ENCODE assay signal across 24 cellular contexts in genomic region chr22:37248251-37248650, GRCh38. TPM values are rescaled to one million over a fixed set of nuclear protein-coding genes. Genes with fewer than 3 reads are reported as not detected.
DNase-seq lines count a peak whose midpoint lies in the region; ATAC-seq and TF ChIP-seq lines count a peak whose summit lies in the region.
"Had no signal": no experiment of that assay in that cellular context is flagged by ENCODE, and none has a peak within 500 bp of the region (broad histone marks: within the 10 kb centered on the region; RNA-seq: fewer than 3 reads in every experiment).

No MANE protein-coding gene starts in this region.

- ATAC-seq in stimulated activated naive CD8-positive, alpha-beta T cell treated with anti-CD3 and anti-CD28 coated beads, Interleukin-15, Interleukin-2, amounts not matched to agents 100 U/mL and 50 U/mL, for 24 hours = no peak
- peak; percentile 24 for ATAC-seq in foreskin keratinocyte
- ATAC-seq: activated CD4-positive, alpha-beta T cell treated with anti-CD3 and anti-CD28 coated beads for 36 hours; esophagus mucosa; left lung; right lobe of liver had no signal

- CTCF ChIA-PET in OCI-LY7 (lab: Charles Lee; ENCODE audit: unreplicated experiment) = no interaction called here

- H3K9me3 ChIP-seq in OCI-LY7 (ENCODE audit: low read length) (no peaks in the 10 kb centered on the region), osteoblast (ENCODE audit: low read depth, low read length) (no peaks in the 10 kb centered on the region)
- H3K9me3 ChIP-seq: left lung, right lobe of liver, vagina had no signal

- H3K4me3 Mint-ChIP-seq in stimulated activated naive CD8-positive, alpha-beta T cell treated with anti-CD3 and anti-CD28 coated beads, Interleukin-15, Interleukin-2, amounts not matched to agents 100 ng/mL and 50 ng/mL, for 24 hours = peak overlapping the region; percentile 26
- H3K4me3 Mint-ChIP-seq: activated CD4-positive, alpha-beta T cell treated with anti-CD3 and anti-CD28 coated beads for 36 hours; activated naive CD8-positive, alpha-beta T cell treated with anti-CD3 and anti-CD28 coated beads for 36 hours; brain had no signal

- no TSS peak for BruUV-seq in OCI-LY7 (replicated peaks; lab: Mats Ljungman, UMichigan)

- H3K36me3 ChIP-seq in OCI-LY7 (ENCODE audit: insufficient read depth, low read length) (peaks cover 7% of the 10 kb centered on the region; the same call in 1 of the 2 replicates), osteoblast (ENCODE audit: insufficient read depth, low read length) (no peaks in the 10 kb centered on the region)
- H3K36me3 ChIP-seq: left lung, right lobe of liver, vagina had no signal

- H4K20me1 ChIP-seq in OCI-LY7 (ENCODE audit: insufficient read depth, low read length) (peaks cover 5% of the 10 kb centered on the region; the same call in 1 of the 2 replicates), osteoblast (ENCODE audit: insufficient read depth, low read length) (no peaks in the 10 kb centered on the region)

- peaks cover 8% of the 10 kb centered on the region for H3K79me2 ChIP-seq in OCI-LY7 (ENCODE audit: insufficient read depth, low read depth, low read length)
- peaks cover 7% of the 10 kb centered on the region for H3K79me2 ChIP-seq in osteoblast (ENCODE audit: insufficient read depth, low read length)

- POLR2A ChIA-PET in OCI-LY7 (lab: Charles Lee) = interaction anchor here (0.7 kb wide), 1 partner anchor 19 kb away, joined by 4 read pairs; no protein-coding TSS in a partner anchor

- no peaks in the 10 kb centered on the region for H3K9me2 ChIP-seq in OCI-LY7 (ENCODE audit: insufficient read depth, low read length)

- peaks cover 26% of the 10 kb centered on the region for H3K4me1 Mint-ChIP-seq in stimulated activated naive CD8-positive, alpha-beta T cell treated with anti-CD3 and anti-CD28 coated beads, Interleukin-15, Interleukin-2, amounts not matched to agents 100 ng/mL and 50 ng/mL, for 24 hours (ENCODE audit: low read depth)

- H3K4me2 ChIP-seq in OCI-LY7 (ENCODE audit: low read length) = peak overlapping the region; percentile 23; the same call in 1 of the 2 replicates
- H3K4me2 ChIP-seq in osteoblast (ENCODE audit: insufficient read depth, low read length) = no peak overlapping the region

- no peaks in the 10 kb centered on the region for H3K27me3 Mint-ChIP-seq in stimulated activated naive CD8-positive, alpha-beta T cell treated with anti-CD3 and anti-CD28 coated beads, Interleukin-15, Interleukin-2, amounts not matched to agents 100 ng/mL and 50 ng/mL, for 24 hours
- H3K27me3 Mint-ChIP-seq: activated CD4-positive, alpha-beta T cell treated with anti-CD3 and anti-CD28 coated beads for 36 hours; activated naive CD8-positive, alpha-beta T cell treated with anti-CD3 and anti-CD28 coated beads for 36 hours had no signal

- intact Hi-C loops in OCI-LY7 (cut with micrococcal nuclease; ENCODE audit: unreplicated experiment) = no loop called here

- no peak overlapping the region for H3K27ac ChIP-seq in OCI-LY7 (ENCODE audit: low read depth, low read length, poor library complexity, severe bottlenecking)
- no peak overlapping the region for H3K27ac ChIP-seq in foreskin keratinocyte
- H3K27ac ChIP-seq in osteoblast (ENCODE audit: low read depth, low read length) = no peak overlapping the region
- H3K27ac ChIP-seq: left lung, right lobe of liver, SK-N-MC, vagina had no signal

- H3K27ac Mint-ChIP-seq in stimulated activated naive CD8-positive, alpha-beta T cell treated with anti-CD3 and anti-CD28 coated beads, Interleukin-15, Interleukin-2, amounts not matched to agents 100 ng/mL and 50 ng/mL, for 24 hours = peak overlapping the region; percentile 58
- H3K27ac Mint-ChIP-seq: activated naive CD8-positive, alpha-beta T cell treated with anti-CD3 and anti-CD28 coated beads for 36 hours had no signal

- H3K4me3 ChIP-seq in OCI-LY7 (ENCODE audit: low read depth, low read length, poor library complexity, severe bottlenecking) = no peak overlapping the region
- no peak overlapping the region for H3K4me3 ChIP-seq in osteoblast (ENCODE audit: insufficient read depth, low read length)
- H3K4me3 ChIP-seq: left lung, right lobe of liver, SK-N-MC, vagina had no signal

- H3K4me1 ChIP-seq in OCI-LY7 (ENCODE audit: insufficient read depth, low read length, poor library complexity, severe bottlenecking) (peaks cover 53% of the 10 kb centered on the region), foreskin keratinocyte (peaks cover 13% of the 10 kb centered on the region), osteoblast (ENCODE audit: insufficient read depth, low read length) (peaks cover 12% of the 10 kb centered on the region)
- H3K4me1 ChIP-seq: right lobe of liver, vagina had no signal

- TF ChIP-seq CTCF in OCI-LY7 (conservative IDR thresholded peaks at IDR 0.05; ENCODE audit: low read length) (no peak), foreskin keratinocyte (conservative IDR thresholded peaks at IDR 0.05) (no peak), osteoblast (IDR thresholded peaks at IDR 0.05; ENCODE audit: extremely low read depth, low read depth, low read length) (no peak)

- H3K27me3 ChIP-seq in foreskin keratinocyte (no peaks in the 10 kb centered on the region), osteoblast (ENCODE audit: insufficient read depth, low read length) (no peaks in the 10 kb centered on the region)
- H3K27me3 ChIP-seq: right lobe of liver, vagina had no signal

- no peaks in the 10 kb centered on the region for H3K9me3 Mint-ChIP-seq in stimulated activated naive CD8-positive, alpha-beta T cell treated with anti-CD3 and anti-CD28 coated beads, Interleukin-15, Interleukin-2, amounts not matched to agents 100 ng/mL and 50 ng/mL, for 24 hours
- H3K9me3 Mint-ChIP-seq: activated naive CD8-positive, alpha-beta T cell treated with anti-CD3 and anti-CD28 coated beads for 36 hours had no signal

- DNase-seq in stimulated activated naive CD8-positive, alpha-beta T cell treated with anti-CD3 and anti-CD28 coated beads, Interleukin-15, Interleukin-2, amounts not matched to agents 100 U/mL and 50 U/mL, for 24 hours = no peak
- no peak for DNase-seq in OCI-LY7 (ENCODE audit: low spot score)
- DNase-seq in foreskin keratinocyte = peak in 1 of 2 donors; percentile 58
- DNase-seq in NCI-H2081 treated with DMSO at 0.1 percent for 48 hours (lab: John Stamatoyannopoulos, UW) = no peak
- DNase-seq in ecto neural progenitor cell (ENCODE audit: low spot score) = no peak
- DNase-seq in osteoblast (ENCODE audit: insufficient read length, low spot score, missing footprints) = no peak
- DNase-seq: activated CD4-positive, alpha-beta T cell treated with anti-CD3 and anti-CD28 coated beads for 36 hours; activated naive CD8-positive, alpha-beta T cell treated with anti-CD3 and anti-CD28 coated beads for 36 hours; NCI-H1417; NCI-H2171; NCI-H748 treated with DMSO at 0.1 percent for 48 hours; occipital lobe; stimulated activated CD4-positive, alpha-beta T cell treated with anti-CD3 and anti-CD28 coated beads, Interleukin-1b, Interleukin-23, amount 100 ng/mL, for 48 hours; T1000 had no signal

- H2AFZ ChIP-seq in OCI-LY7 (ENCODE audit: low read length) (no peak overlapping the region), osteoblast (ENCODE audit: low read length) (no peak overlapping the region)

- H3K36me3 Mint-ChIP-seq in stimulated activated naive CD8-positive, alpha-beta T cell treated with anti-CD3 and anti-CD28 coated beads, Interleukin-15, Interleukin-2, amounts not matched to agents 100 ng/mL and 50 ng/mL, for 24 hours (ENCODE audit: low read depth) = no peaks in the 10 kb centered on the region
- H3K36me3 Mint-ChIP-seq: brain had no signal

RNA-seq across cellular contexts. Expression of gene RAC2, which starts 4.2 kb away (rescaled TPM):
- total RNA-seq in OCI-LY7 (2014; rRNA removed; shearing (Covaris generic)) = 91.5 and 142 TPM in 2 replicates
- total RNA-seq in OCI-LY7 (2022) (321 and 331 TPM in 2 replicates), foreskin keratinocyte (75.9 and 77.0 TPM in 2 replicates), osteoblast (13.6 and 14.5 TPM in 2 replicates)
- 116 and 117 TPM in 2 replicates for polyA plus RNA-seq in foreskin keratinocyte
- total RNA-seq: occipital lobe had no signal

RNA-seq across cellular contexts. Expression of gene CYTH4, which starts 34.1 kb away (rescaled TPM):
- 20.6 and 35.0 TPM in 2 replicates for total RNA-seq in OCI-LY7 (2014; rRNA removed; shearing (Covaris generic))
- total RNA-seq in OCI-LY7 (2022) (24.8 and 28.1 TPM in 2 replicates), foreskin keratinocyte (0.04 and 0.17 TPM in 2 replicates), osteoblast (0.59 and 0.72 TPM in 2 replicates)
- polyA plus RNA-seq in foreskin keratinocyte = 0.03 TPM in 1 of 2 replicates, not detected in the other
- total RNA-seq: HT-29 had no signal

RNA-seq across cellular contexts. Expression of gene SSTR3, which starts 36.0 kb away (rescaled TPM):
- 0.05 and 0.25 TPM in 2 replicates for total RNA-seq in OCI-LY7 (2014; rRNA removed; shearing (Covaris generic))
- total RNA-seq in OCI-LY7 (2022) = 0.30 TPM in 2 replicates
- total RNA-seq in foreskin keratinocyte = not detected in 2 replicates
- polyA plus RNA-seq in foreskin keratinocyte = not detected in 2 replicates
- total RNA-seq in osteoblast = not detected in 2 replicates
- total RNA-seq: dermis microvascular lymphatic vessel endothelial cell, esophagus mucosa, HT-29, occipital lobe, right lobe of liver, subcutaneous adipose tissue, vagina had no signal

Comparison
In these comparisons a context has a peak if more than half of its experiments do, and no peak if none do; other contexts are left out.
1. RNA of gene CYTH4, which starts 34.1 kb away (total RNA-seq): 20.6 to 35.0 TPM in OCI-LY7; 0.59 to 0.72 TPM in osteoblast and 0.04 to 0.17 TPM in foreskin keratinocyte; every median in the first group is over 10 times any median in the second.